In the genomic region with DNA sequence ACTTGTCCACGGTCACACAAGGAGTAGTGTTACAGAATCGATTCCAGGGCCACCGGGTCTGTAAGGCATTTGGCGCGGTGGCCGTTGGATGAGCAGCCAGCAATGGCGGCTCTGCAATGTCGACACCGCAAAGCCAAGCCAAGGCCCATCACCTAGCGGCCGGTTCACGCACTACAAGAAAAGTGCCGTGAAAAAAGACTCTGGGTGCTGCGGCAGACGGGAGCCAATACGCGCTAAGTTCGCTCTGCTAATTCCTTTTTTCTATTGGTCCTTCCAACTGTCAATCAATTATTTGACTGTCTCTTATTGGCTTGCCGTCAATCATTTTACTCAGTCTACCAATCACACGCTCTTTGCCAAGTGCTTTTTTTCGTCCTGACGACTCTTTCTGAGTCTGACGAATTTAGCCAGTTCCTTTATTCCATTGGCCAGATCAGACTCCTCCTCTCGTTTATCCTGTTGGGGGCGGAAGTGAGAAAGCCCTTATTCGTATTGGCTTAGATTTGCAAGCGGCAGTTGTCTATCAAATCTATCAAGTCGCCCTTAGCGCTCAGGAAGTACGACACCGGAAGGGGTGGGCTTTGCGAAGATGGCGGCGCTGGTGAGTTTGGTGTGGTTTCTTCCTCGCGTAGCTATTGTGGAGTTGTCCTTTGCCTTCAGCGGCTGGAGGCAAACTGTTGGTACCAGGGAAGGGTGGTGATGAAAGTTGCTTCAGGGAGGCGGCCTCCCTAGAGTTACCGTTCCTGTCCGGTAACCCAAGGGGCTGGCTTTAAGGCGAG, we compare ENCODE assay signal across 8 cellular contexts. TPM values are rescaled to one million over a fixed set of nuclear protein-coding genes. Genes with fewer than 3 reads are reported as not detected.
DNase-seq lines count a peak whose midpoint lies in the region; ATAC-seq lines count a peak whose summit lies in the region.

A gene with protein sequence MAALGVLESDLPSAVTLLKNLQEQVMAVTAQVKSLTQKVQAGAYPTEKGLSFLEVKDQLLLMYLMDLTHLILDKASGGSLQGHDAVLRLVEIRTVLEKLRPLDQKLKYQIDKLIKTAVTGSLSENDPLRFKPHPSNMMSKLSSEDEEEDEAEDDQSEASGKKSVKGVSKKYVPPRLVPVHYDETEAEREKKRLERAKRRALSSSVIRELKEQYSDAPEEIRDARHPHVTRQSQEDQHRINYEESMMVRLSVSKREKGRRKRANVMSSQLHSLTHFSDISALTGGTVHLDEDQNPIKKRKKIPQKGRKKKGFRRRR (plus strand): TSS at position 577 of the 779 bp plus-strand sequence. CDS start 13 bp downstream, at position 590.

- peak within 1 kb of the TSS; percentile 77 for H3K4me3 ChIP-seq in effector memory CD4-positive, alpha-beta T cell (ENCODE audit: insufficient read depth, low read depth, low read length, poor library complexity, severe bottlenecking)

- peak; percentile 99 for DNase-seq in COLO829 (ENCODE audit: low spot score)
- DNase-seq in HS-5 (ENCODE audit: low read depth), result peak; percentile 98
- peak; percentile 75 for DNase-seq in NK-92 (lab: John Stamatoyannopoulos, UW; ENCODE audit: unreplicated experiment)
- peak; percentile 96 for DNase-seq in activated CD8-positive, alpha-beta memory T cell treated with anti-CD3 and anti-CD28 coated beads for 24 hours
- peak; percentile 80 to 90 (median 87) for DNase-seq in effector memory CD4-positive, alpha-beta T cell
- peak; percentile 100 for DNase-seq in lung microvascular endothelial cell (ENCODE audit: low read depth in 2 of 2)
- peak; percentile 83 to 90 (median 85) for DNase-seq in stimulated activated CD4-positive, alpha-beta T cell treated with anti-CD3 and anti-CD28 coated beads, TNF-alpha, amount 100 ng/mL, for 48 hours (ENCODE audit: low read depth in 3 of 3)

- peak within 1 kb of the TSS; percentile 88 for H3K27ac ChIP-seq in effector memory CD4-positive, alpha-beta T cell (ENCODE audit: insufficient read depth, low read length, poor library complexity, severe bottlenecking)

- peak; percentile 91 for ATAC-seq in GM19468 (IDR thresholded peaks at IDR 0.05; ENCODE audit: extremely low read depth, unreplicated experiment)

- H3K27me3 ChIP-seq in effector memory CD4-positive, alpha-beta T cell (replicated peaks; ENCODE audit: control insufficient read depth, insufficient read depth, low read length, poor library complexity, severe bottlenecking), result no peaks in the 10 kb centered on the region

- peaks cover 7% of the 10 kb centered on the region for H3K4me1 ChIP-seq in effector memory CD4-positive, alpha-beta T cell (ENCODE audit: control insufficient read depth, insufficient read depth, low read length, poor library complexity, severe bottlenecking)

- peaks cover 34% of the 10 kb centered on the region for H3K36me3 ChIP-seq in effector memory CD4-positive, alpha-beta T cell (ENCODE audit: control insufficient read depth, insufficient read depth, low read length)

- no peaks in the 10 kb centered on the region for H3K9me3 ChIP-seq in effector memory CD4-positive, alpha-beta T cell (ENCODE audit: control insufficient read depth, low read length)

RNA-seq across cellular contexts. Expression of the gene that starts here (rescaled TPM):
- total RNA-seq in lung microvascular endothelial cell, result 28.1 and 46.8 TPM in 2 replicates

Comparison
In these comparisons a context has a peak if more than half of its experiments do, and no peak if none do; other contexts are left out.
1. Peak in every context shown above with its lines: DNase-seq, ATAC-seq, H3K4me3 ChIP-seq and H3K27ac ChIP-seq.